In the genomic region with DNA sequence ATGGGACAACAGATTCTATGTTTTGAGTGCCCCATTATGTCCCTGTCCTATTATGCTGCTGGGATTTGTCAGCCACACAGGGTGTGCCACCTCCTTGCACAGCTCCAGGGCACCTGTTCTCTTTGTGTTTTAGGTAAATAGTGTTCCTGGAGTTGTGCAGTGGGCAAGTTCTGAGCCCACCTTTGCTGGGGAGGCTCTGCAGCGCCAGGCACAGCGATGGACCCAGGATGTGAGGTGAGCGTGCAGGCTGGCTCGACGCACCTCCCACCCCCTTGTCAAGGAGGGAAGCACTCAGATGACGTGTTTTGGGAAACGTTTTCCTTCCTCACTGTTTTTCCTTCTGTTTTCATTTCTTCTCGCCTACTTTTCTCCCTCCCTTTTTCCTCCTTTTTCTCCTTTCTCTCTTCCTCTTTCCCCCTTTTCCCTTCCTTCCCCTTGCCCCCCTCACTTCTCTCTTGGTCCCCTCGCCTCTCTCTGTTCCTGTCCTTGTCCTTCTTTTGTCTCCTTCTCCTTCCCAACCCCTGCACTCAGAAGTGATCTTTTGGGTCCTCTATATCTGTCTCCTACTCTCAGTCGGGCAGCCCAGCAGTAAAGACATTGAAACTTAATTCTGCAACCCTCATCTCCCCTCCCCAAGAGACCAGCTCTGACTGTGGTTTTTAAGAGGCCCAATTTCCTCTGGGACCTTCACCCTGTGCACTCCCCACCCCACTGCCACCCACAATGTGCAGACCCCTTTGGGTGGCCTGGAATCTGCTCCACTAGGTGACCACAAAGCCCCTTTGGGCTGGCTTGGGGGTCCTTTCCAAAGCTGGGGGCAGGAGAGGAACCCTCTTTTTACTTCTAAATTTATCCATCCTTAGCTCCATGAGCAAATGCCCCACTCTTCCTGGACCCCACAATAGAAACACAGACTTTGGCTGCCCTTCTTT, we compare ENCODE assay signal across 2 cellular contexts.
TF ChIP-seq lines count a peak whose summit lies in the region.

No MANE protein-coding gene starts in this region.

TF ChIP-seq in IMR-90, 13 proteins besides CTCF, POLR2A, EP300 and RAD21:
- TF ChIP-seq, protein P1, sequence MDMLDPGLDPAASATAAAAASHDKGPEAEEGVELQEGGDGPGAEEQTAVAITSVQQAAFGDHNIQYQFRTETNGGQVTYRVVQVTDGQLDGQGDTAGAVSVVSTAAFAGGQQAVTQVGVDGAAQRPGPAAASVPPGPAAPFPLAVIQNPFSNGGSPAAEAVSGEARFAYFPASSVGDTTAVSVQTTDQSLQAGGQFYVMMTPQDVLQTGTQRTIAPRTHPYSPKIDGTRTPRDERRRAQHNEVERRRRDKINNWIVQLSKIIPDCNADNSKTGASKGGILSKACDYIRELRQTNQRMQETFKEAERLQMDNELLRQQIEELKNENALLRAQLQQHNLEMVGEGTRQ (IDR thresholded peaks at IDR 0.05; ENCODE audit: low read depth, low read length): no peak
- TF ChIP-seq SMC3 (IDR thresholded peaks at IDR 0.05; ENCODE audit: low read depth, low read length) (no peak), MXI1 (IDR thresholded peaks at IDR 0.05; ENCODE audit: borderline replicate concordance, low read depth, low read length) (no peak), MAFK (IDR thresholded peaks at IDR 0.05; ENCODE audit: low read depth, low read length) (no peak)

TF ChIP-seq in K562, 482 proteins besides CTCF, POLR2A, EP300 and RAD21:
- TF ChIP-seq, protein P2, sequence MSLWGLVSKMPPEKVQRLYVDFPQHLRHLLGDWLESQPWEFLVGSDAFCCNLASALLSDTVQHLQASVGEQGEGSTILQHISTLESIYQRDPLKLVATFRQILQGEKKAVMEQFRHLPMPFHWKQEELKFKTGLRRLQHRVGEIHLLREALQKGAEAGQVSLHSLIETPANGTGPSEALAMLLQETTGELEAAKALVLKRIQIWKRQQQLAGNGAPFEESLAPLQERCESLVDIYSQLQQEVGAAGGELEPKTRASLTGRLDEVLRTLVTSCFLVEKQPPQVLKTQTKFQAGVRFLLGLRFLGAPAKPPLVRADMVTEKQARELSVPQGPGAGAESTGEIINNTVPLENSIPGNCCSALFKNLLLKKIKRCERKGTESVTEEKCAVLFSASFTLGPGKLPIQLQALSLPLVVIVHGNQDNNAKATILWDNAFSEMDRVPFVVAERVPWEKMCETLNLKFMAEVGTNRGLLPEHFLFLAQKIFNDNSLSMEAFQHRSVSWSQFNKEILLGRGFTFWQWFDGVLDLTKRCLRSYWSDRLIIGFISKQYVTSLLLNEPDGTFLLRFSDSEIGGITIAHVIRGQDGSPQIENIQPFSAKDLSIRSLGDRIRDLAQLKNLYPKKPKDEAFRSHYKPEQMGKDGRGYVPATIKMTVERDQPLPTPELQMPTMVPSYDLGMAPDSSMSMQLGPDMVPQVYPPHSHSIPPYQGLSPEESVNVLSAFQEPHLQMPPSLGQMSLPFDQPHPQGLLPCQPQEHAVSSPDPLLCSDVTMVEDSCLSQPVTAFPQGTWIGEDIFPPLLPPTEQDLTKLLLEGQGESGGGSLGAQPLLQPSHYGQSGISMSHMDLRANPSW (CRISPR knock-in tag; IDR thresholded peaks at IDR 0.05): no peak
- TF ChIP-seq, protein P3, sequence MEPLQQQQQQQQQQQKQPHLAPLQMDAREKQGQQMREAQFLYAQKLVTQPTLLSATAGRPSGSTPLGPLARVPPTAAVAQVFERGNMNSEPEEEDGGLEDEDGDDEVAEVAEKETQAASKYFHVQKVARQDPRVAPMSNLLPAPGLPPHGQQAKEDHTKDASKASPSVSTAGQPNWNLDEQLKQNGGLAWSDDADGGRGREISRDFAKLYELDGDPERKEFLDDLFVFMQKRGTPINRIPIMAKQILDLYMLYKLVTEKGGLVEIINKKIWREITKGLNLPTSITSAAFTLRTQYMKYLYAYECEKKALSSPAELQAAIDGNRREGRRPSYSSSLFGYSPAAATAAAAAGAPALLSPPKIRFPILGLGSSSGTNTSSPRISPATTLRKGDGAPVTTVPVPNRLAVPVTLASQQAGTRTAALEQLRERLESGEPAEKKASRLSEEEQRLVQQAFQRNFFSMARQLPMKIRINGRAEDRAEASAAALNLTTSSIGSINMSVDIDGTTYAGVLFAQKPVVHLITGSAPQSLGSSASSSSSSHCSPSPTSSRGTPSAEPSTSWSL (CRISPR knock-in tag; IDR thresholded peaks at IDR 0.05; ENCODE audit: borderline replicate concordance): no peak
- TF ChIP-seq NCOA4 (IDR thresholded peaks at IDR 0.05; ENCODE audit: partially characterized antibody): no peak
- TF ChIP-seq, protein P4, sequence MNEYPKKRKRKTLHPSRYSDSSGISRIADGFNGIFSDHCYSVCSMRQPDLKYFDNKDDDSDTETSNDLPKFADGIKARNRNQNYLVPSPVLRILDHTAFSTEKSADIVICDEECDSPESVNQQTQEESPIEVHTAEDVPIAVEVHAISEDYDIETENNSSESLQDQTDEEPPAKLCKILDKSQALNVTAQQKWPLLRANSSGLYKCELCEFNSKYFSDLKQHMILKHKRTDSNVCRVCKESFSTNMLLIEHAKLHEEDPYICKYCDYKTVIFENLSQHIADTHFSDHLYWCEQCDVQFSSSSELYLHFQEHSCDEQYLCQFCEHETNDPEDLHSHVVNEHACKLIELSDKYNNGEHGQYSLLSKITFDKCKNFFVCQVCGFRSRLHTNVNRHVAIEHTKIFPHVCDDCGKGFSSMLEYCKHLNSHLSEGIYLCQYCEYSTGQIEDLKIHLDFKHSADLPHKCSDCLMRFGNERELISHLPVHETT (CRISPR knock-in tag; conservative IDR thresholded peaks at IDR 0.05 in 1 of 2, IDR thresholded peaks at IDR 0.05 in 1 of 2): no peak
- TF ChIP-seq, protein P5, sequence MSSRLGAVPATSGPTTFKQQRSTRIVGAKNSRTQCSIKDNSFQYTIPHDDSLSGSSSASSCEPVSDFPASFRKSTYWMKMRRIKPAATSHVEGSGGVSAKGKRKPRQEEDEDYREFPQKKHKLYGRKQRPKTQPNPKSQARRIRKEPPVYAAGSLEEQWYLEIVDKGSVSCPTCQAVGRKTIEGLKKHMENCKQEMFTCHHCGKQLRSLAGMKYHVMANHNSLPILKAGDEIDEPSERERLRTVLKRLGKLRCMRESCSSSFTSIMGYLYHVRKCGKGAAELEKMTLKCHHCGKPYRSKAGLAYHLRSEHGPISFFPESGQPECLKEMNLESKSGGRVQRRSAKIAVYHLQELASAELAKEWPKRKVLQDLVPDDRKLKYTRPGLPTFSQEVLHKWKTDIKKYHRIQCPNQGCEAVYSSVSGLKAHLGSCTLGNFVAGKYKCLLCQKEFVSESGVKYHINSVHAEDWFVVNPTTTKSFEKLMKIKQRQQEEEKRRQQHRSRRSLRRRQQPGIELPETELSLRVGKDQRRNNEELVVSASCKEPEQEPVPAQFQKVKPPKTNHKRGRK (tag; IDR thresholded peaks at IDR 0.05): peak; percentile 77
- TF ChIP-seq MCM2 (IDR thresholded peaks at IDR 0.05; ENCODE audit: low read depth): no peak
- TF ChIP-seq ZNF224 (CRISPR knock-in tag; IDR thresholded peaks at IDR 0.05): no peak
- no peak for TF ChIP-seq ZBTB17 (CRISPR knock-in tag; IDR thresholded peaks at IDR 0.05)
